ENCODE assay signal across 8 cellular contexts in genomic region chr5:14142202-14142855, GRCh38. TPM values are rescaled to one million over a fixed set of nuclear protein-coding genes. Genes with fewer than 3 reads are reported as not detected.
DNase-seq lines count a peak whose midpoint lies in the region; ATAC-seq and TF ChIP-seq lines count a peak whose summit lies in the region.

No MANE protein-coding gene starts in this region.

- peak overlapping the region; percentile 81 for H3K4me3 Mint-ChIP-seq in progenitor cell of endocrine pancreas (ENCODE audit: low read depth)

- H3K27ac ChIP-seq in Peyer's patch (peak overlapping the region; percentile 84 to 97 (median 90)), esophagus squamous epithelium (peak overlapping the region; percentile 87 to 98 (median 93))

- H3K9me3 Mint-ChIP-seq in progenitor cell of endocrine pancreas (ENCODE audit: low read depth), result no peaks in the 10 kb centered on the region

- H3K27me3 Mint-ChIP-seq in progenitor cell of endocrine pancreas, result peaks cover 24% of the 10 kb centered on the region

- peak; percentile 8 for ATAC-seq in GM21619 (IDR thresholded peaks at IDR 0.05; ENCODE audit: unreplicated experiment)

- H3K9me3 ChIP-seq in Peyer's patch (no peaks in the 10 kb centered on the region), esophagus squamous epithelium (no peaks in the 10 kb centered on the region)

- TF ChIP-seq POLR2A in Peyer's patch (IDR thresholded peaks at IDR 0.05) (no peak), esophagus squamous epithelium (IDR thresholded peaks at IDR 0.05) (no peak)

- WGBS in esophagus squamous epithelium, 2 donors, result 18 to 24% methylated on average over 12 to 17 of the region's 20 CpGs

- H3K36me3 Mint-ChIP-seq in progenitor cell of endocrine pancreas (ENCODE audit: insufficient read depth), result no peaks in the 10 kb centered on the region

- H3K4me3 ChIP-seq in Peyer's patch (peak overlapping the region; percentile 64 to 96 (median 80)), esophagus squamous epithelium (peak overlapping the region; percentile 51 to 91 (median 70))

- DNase-seq in DMS153 (lab: John Stamatoyannopoulos, UW) (peak; percentile 50), Peyer's patch (no peak), esophagus squamous epithelium (lab: John Stamatoyannopoulos, UW) (no peak), progenitor cell of endocrine pancreas (ENCODE audit: low spot score, unreplicated experiment) (no peak), DMS 273 treated with DMSO at 0.1 percent for 48 hours (lab: John Stamatoyannopoulos, UW) (no peak), retina (no peak), HUDEP-2 (lab: John Stamatoyannopoulos, UW; ENCODE audit: unreplicated experiment in 76 of 76) (no peak)

- TF ChIP-seq CTCF in Peyer's patch (IDR thresholded peaks at IDR 0.05) (no peak), esophagus squamous epithelium (IDR thresholded peaks at IDR 0.05) (no peak), progenitor cell of endocrine pancreas (IDR thresholded peaks at IDR 0.05; ENCODE audit: unreplicated experiment) (no peak)

- peaks cover 26% of the 10 kb centered on the region for H3K4me1 Mint-ChIP-seq in progenitor cell of endocrine pancreas (ENCODE audit: low read depth)

- H3K27me3 ChIP-seq in Peyer's patch (no peaks in the 10 kb centered on the region), esophagus squamous epithelium (peaks cover 0 to 12% (median 0%) of the 10 kb centered on the region in 4 donors)

- H3K36me3 ChIP-seq in Peyer's patch, result no peaks in the 10 kb centered on the region
- H3K36me3 ChIP-seq in esophagus squamous epithelium, result no peaks in the 10 kb centered on the region

- H3K4me1 ChIP-seq in Peyer's patch (peaks cover 0 to 20% (median 9%) of the 10 kb centered on the region in 4 donors), esophagus squamous epithelium (peaks cover 6 to 42% (median 22%) of the 10 kb centered on the region in 3 donors)

- peak overlapping the region; percentile 82 for H3K27ac Mint-ChIP-seq in progenitor cell of endocrine pancreas

- intact Hi-C loops in esophagus squamous epithelium (cut with DNase I), result loop anchor here (10.0 kb wide), 1 partner anchor 122 kb away; no protein-coding TSS in a partner anchor

RNA-seq across cellular contexts. Expression of gene TRIO, which starts 0.8 kb away (rescaled TPM):
- total RNA-seq in Peyer's patch (100 to 1,000 TPM; 171 to 456 (median 340) TPM), esophagus squamous epithelium (100 to 1,000 TPM in 1 of 4 donors, 10 to 100 TPM in 3; 21.2 to 105 (median 47.6) TPM), progenitor cell of endocrine pancreas (163 and 168 TPM in 2 replicates)
